ENCODE assay signal across 1 cellular context in genomic region chr1:46133181-46133658, GRCh38.
TF ChIP-seq lines count a peak whose summit lies in the region.

No MANE protein-coding gene starts in this region.

TF ChIP-seq in GM12878, 131 proteins besides CTCF, POLR2A, EP300 and RAD21 (continued from another document):
- TF ChIP-seq REST (IDR thresholded peaks at IDR 0.05; ENCODE audit: low read depth, low read length) (no peak), NR2F1 (conservative IDR thresholded peaks at IDR 0.05) (peak; percentile 42; the same call in 1 of the 2 replicates)
